Comparison of ENCODE assay signal across 19 cellular contexts in genomic region chr5:171242521-171242920, GRCh38.
"Had no signal": no experiment of that assay in that cellular context is flagged by ENCODE, and none has a peak within 500 bp of the region (broad histone marks: within the 10 kb centered on the region; RNA-seq: fewer than 3 reads in every experiment).

No MANE protein-coding gene starts in this region.

- H3K4me1 ChIP-seq: gastrocnemius medialis, heart right ventricle, testis, tibial nerve, upper lobe of right lung, vagina had no signal

- DNase-seq: effector memory CD8-positive, alpha-beta T cell; gastrocnemius medialis; heart right ventricle; hypothalamus; islet precursor cell; mammary epithelial cell; naive thymus-derived CD4-positive, alpha-beta T cell; posterior cingulate gyrus; stimulated activated CD4-positive, alpha-beta T cell treated with anti-CD3 and anti-CD28 coated beads, Interleukin-2, amount 100 ng/mL, for 24 hours; stimulated activated CD4-positive, alpha-beta T cell treated with anti-CD3 and anti-CD28 coated beads, Interleukin-4, amount 100 ng/mL, for 4 hours; stimulated activated naive B cell treated with anti-CD40 and anti-IgM and Interleukin-4, amounts not matched to agents 10 μg/mL and 1 μg/mL and 100 μg/mL, for 72 hours; stimulated activated naive CD8-positive, alpha-beta T cell treated with anti-CD3 and anti-CD28 coated beads, Interleukin-15, amount 100 ng/mL, for 72 hours; testis; upper lobe of right lung had no signal

- H3K27ac ChIP-seq: epithelial cell of prostate, esophagus muscularis mucosa, gastrocnemius medialis, heart right ventricle, neutrophil, testis, tibial nerve, upper lobe of right lung, vagina had no signal

- H3K9me3 ChIP-seq: esophagus muscularis mucosa, gastrocnemius medialis, heart right ventricle, neutrophil, testis, tibial nerve, upper lobe of right lung, vagina had no signal

- H3K27me3 ChIP-seq: esophagus muscularis mucosa, gastrocnemius medialis, heart right ventricle, neutrophil, testis, tibial nerve, upper lobe of right lung, vagina had no signal

- H3K36me3 ChIP-seq: esophagus muscularis mucosa, gastrocnemius medialis, neutrophil, tibial nerve, upper lobe of right lung, vagina had no signal

- H3K4me3 ChIP-seq: esophagus muscularis mucosa, gastrocnemius medialis, heart right ventricle, testis, tibial nerve, upper lobe of right lung, vagina had no signal
